In genomic region chr6:160990847-160991410, GRCh38 we compare ENCODE assay signal across 8 cellular contexts. TPM values are rescaled to one million over a fixed set of nuclear protein-coding genes. Genes with fewer than 3 reads are reported as not detected.
DNase-seq lines count a peak whose midpoint lies in the region; ATAC-seq, FAIRE-seq and TF ChIP-seq lines count a peak whose summit lies in the region.

No MANE protein-coding gene starts in this region.

- H3K36me3 Mint-ChIP-seq in T-helper 2 cell treated with Interferon-gamma antibody and Interleukin-4, amounts not matched to agents 5 μg/mL and 100 μg/mL, for 36 hours (ENCODE audit: low read depth), result peaks cover 7% of the 10 kb centered on the region

- H3K27ac ChIP-seq in kidney (ENCODE audit: low read depth in 2 of 2, low read length in 2 of 2), result peak overlapping the region; percentile 92 to 93
- H3K27ac ChIP-seq in substantia nigra (ENCODE audit: low read depth, low read length, poor library complexity, severe bottlenecking), result peak overlapping the region; percentile 86

- H3K36me3 ChIP-seq in adipocyte (ENCODE audit: control insufficient read depth, insufficient read depth, low read length, severe bottlenecking) (no peaks in the 10 kb centered on the region), kidney (ENCODE audit: control insufficient read depth in 1 of 2, insufficient read depth in 2 of 2, low read length in 2 of 2) (no peaks in the 10 kb centered on the region)

- H3K27me3 Mint-ChIP-seq in T-helper 2 cell treated with Interferon-gamma antibody and Interleukin-4, amounts not matched to agents 5 μg/mL and 100 μg/mL, for 36 hours (ENCODE audit: low read depth), result peaks cover 31% of the 10 kb centered on the region

- DNase-seq in T-helper 2 cell treated with Interferon-gamma antibody and Interleukin-4, amounts not matched to agents 5 μg/mL and 100 μg/mL, for 36 hours (ENCODE audit: low spot score), result no peak
- DNase-seq in T-helper 2 cell, result no peak
- no peak for DNase-seq in adipocyte (ENCODE audit: low read depth)
- DNase-seq in kidney, result no peak
- no peak for DNase-seq in substantia nigra (lab: John Stamatoyannopoulos, UW)
- no peak for DNase-seq in stimulated activated CD4-positive, alpha-beta T cell treated with anti-CD3 and anti-CD28 coated beads, Interleukin-4, amount 100 ng/mL, for 4 hours

- H3K4me3 ChIP-seq in adipocyte (ENCODE audit: low read length) (peak overlapping the region; percentile 92), kidney (ENCODE audit: low read length in 2 of 2) (peak overlapping the region; percentile 83 to 88)

- no peak for TF ChIP-seq CTCF in kidney (IDR thresholded peaks at IDR 0.05; ENCODE audit: borderline replicate concordance, extremely low read depth, insufficient read depth)

- H3K4me1 ChIP-seq in adipocyte (ENCODE audit: control insufficient read depth, insufficient read depth, low read length) (peaks cover 11% of the 10 kb centered on the region), kidney (ENCODE audit: control insufficient read depth in 1 of 2, insufficient read depth in 1 of 2, low read depth in 1 of 2, low read length in 2 of 2) (peaks cover 3 to 6% of the 10 kb centered on the region in 2 donors)

- H3K4me1 Mint-ChIP-seq in T-helper 2 cell treated with Interferon-gamma antibody and Interleukin-4, amounts not matched to agents 5 μg/mL and 100 μg/mL, for 36 hours (ENCODE audit: low read depth), result peaks cover 17% of the 10 kb centered on the region

- H3K27me3 ChIP-seq in adipocyte (replicated peaks; ENCODE audit: control insufficient read depth, insufficient read depth, low read length), result no peaks in the 10 kb centered on the region

- no peak overlapping the region for H3K27ac Mint-ChIP-seq in T-helper 2 cell treated with Interferon-gamma antibody and Interleukin-4, amounts not matched to agents 5 μg/mL and 100 μg/mL, for 36 hours

- no peaks in the 10 kb centered on the region for H3K9me3 Mint-ChIP-seq in T-helper 2 cell treated with Interferon-gamma antibody and Interleukin-4, amounts not matched to agents 5 μg/mL and 100 μg/mL, for 36 hours

- peak overlapping the region; percentile 74 for H3K4me3 Mint-ChIP-seq in T-helper 2 cell treated with Interferon-gamma antibody and Interleukin-4, amounts not matched to agents 5 μg/mL and 100 μg/mL, for 36 hours

- no peak for ATAC-seq in HG03460 (IDR thresholded peaks at IDR 0.05; ENCODE audit: unreplicated experiment)
- no peak for ATAC-seq in GM19035 (IDR thresholded peaks at IDR 0.05; ENCODE audit: unreplicated experiment)

- no peak for FAIRE-seq in kidney (lab: Jason Lieb, UNC)

- peak overlapping the region; percentile 93 for H3K9ac ChIP-seq in adipocyte (ENCODE audit: low read length)
- H3K9ac ChIP-seq in kidney (ENCODE audit: low read length in 2 of 2), result peak overlapping the region; percentile 70 to 94

- intact Hi-C loops in kidney (cut with DNase I), result no loop called here

- H3K9me3 ChIP-seq in adipocyte (ENCODE audit: control insufficient read depth, low read length) (no peaks in the 10 kb centered on the region), kidney (ENCODE audit: control insufficient read depth in 1 of 2, low read length in 2 of 2) (no peaks in the 10 kb centered on the region)

RNA-seq across cellular contexts. Expression of gene MAP3K4, which starts 0.6 kb away (rescaled TPM):
- 52.8 TPM for total RNA-seq in kidney
- 13.0 TPM for polyA plus RNA-seq in kidney (ENCODE audit: insufficient read depth, low read depth, low replicate concordance)
